ENCODE assay signal across 11 cellular contexts in the genomic region with DNA sequence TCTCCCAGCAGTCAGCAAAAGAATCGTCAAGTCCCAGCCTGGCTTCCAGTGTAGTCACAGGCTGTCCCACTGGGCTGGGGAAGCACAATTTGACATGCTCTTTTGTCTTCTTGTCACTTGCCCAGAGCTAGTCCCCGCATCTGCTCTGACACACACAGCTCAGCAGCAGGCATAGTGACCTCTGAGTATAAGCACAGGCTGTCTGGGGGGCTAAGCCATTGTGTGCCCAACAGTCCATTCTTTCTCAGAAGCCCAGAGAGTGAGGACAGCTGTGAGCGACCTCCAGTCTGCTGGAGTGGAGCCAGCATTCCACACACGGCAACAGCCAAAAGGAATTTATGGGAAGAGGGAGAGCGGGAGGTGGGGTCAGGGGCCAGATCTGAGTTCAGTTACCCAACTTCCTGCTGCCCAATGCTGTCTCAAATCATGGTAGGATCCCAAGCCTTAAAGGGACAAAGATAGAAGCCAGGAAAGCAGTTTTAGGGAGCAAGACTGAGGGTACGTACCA. TPM values are rescaled to one million over a fixed set of nuclear protein-coding genes. Genes with fewer than 3 reads are reported as not detected.
DNase-seq lines count a peak whose midpoint lies in the region; ATAC-seq and TF ChIP-seq lines count a peak whose summit lies in the region.
"Had no signal": no experiment of that assay in that cellular context is flagged by ENCODE, and none has a peak within 500 bp of the region (broad histone marks: within the 10 kb centered on the region; RNA-seq: fewer than 3 reads in every experiment).

No MANE protein-coding gene starts in this region.

- H3K36me3 ChIP-seq in HEK293 (ENCODE audit: control insufficient read depth in 2 of 2, insufficient read depth in 1 of 2, low read length in 2 of 2) (no peaks in the 10 kb centered on the region), adipocyte (ENCODE audit: control insufficient read depth, insufficient read depth, low read length, severe bottlenecking) (no peaks in the 10 kb centered on the region)
- H3K36me3 ChIP-seq: upper lobe of left lung had no signal

- H3K4me1 ChIP-seq in HEK293 (ENCODE audit: control insufficient read depth, insufficient read depth, low read length) (peaks cover 5% of the 10 kb centered on the region), adipocyte (ENCODE audit: control insufficient read depth, insufficient read depth, low read length) (peaks cover 17% of the 10 kb centered on the region)

- H3K27ac ChIP-seq in HEK293 (ENCODE audit: extremely low read depth, low read depth, low read length) = no peak overlapping the region; the same call in 1 of the 2 replicates
- H3K27ac ChIP-seq: upper lobe of left lung had no signal

- no peaks in the 10 kb centered on the region for H3K27me3 ChIP-seq in adipocyte (replicated peaks; ENCODE audit: control insufficient read depth, insufficient read depth, low read length)
- H3K27me3 ChIP-seq: upper lobe of left lung had no signal

- POLR2A ChIA-PET in HEK293 (lab: Yijun Ruan, JAX) = interaction anchor here (1.5 to 1.9 kb wide), 2 partner anchors 9 to 60 kb away, joined by 3 to 6 read pairs; a partner anchor contains a TSS

- H3K9ac ChIP-seq in adipocyte (ENCODE audit: low read length) = no peak overlapping the region

- peak; percentile 41 for ATAC-seq in sciatic nerve
- no peak for ATAC-seq in GM18511 (IDR thresholded peaks at IDR 0.05; ENCODE audit: unreplicated experiment)

- TF ChIP-seq CTCF in HEK293 (tag by site-specific recombination; IDR thresholded peaks at IDR 0.05) = no peak

- CTCF ChIA-PET in HEK293 (lab: Yijun Ruan, JAX) = interaction anchor here (0.6 kb wide), 1 partner anchor 97 kb away, joined by 3 read pairs; no protein-coding TSS in a partner anchor

- H3K4me3 ChIP-seq in HEK293 (ENCODE audit: low read depth, low read length) = no peak overlapping the region
- H3K4me3 ChIP-seq in adipocyte (ENCODE audit: low read length) = no peak overlapping the region
- H3K4me3 ChIP-seq: upper lobe of left lung had no signal

- DNase-seq in adipocyte (ENCODE audit: low read depth) = peak; percentile 57
- DNase-seq in hepatic stellate cell (ENCODE audit: low spot score) = peak; percentile 80
- no peak for DNase-seq in sciatic nerve (ENCODE audit: low spot score)
- DNase-seq in medulla oblongata (ENCODE audit: extremely low spot score) = no peak
- DNase-seq in effector CD4-positive, alpha-beta T cell = no peak
- DNase-seq in stimulated activated CD4-positive, alpha-beta T cell treated with anti-CD3 and anti-CD28 coated beads, Interleukin-12 subunit alpha, Interleukin-12 subunit beta, amount 100 ng/mL, for 4 hours = no peak
- DNase-seq: activated gamma-delta T cell treated with Interleukin-2 at 50 U/mL for 16 hours, KG1, upper lobe of left lung had no signal

- no peaks in the 10 kb centered on the region for H3K9me3 ChIP-seq in HEK293 (ENCODE audit: control insufficient read depth, insufficient read depth, low read depth, low read length)
- H3K9me3 ChIP-seq in adipocyte (ENCODE audit: control insufficient read depth, low read length) = no peaks in the 10 kb centered on the region
- H3K9me3 ChIP-seq: upper lobe of left lung had no signal

- intact Hi-C loops in sciatic nerve (cut with DNase I) = no loop called here

TF ChIP-seq in HEK293, 187 proteins besides CTCF, POLR2A, EP300 and RAD21:
- TF ChIP-seq, protein P1, sequence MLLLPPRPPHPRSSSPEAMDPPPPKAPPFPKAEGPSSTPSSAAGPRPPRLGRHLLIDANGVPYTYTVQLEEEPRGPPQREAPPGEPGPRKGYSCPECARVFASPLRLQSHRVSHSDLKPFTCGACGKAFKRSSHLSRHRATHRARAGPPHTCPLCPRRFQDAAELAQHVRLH (tag by site-specific recombination; IDR thresholded peaks at IDR 0.05) = no peak
- peak; percentile 29; the same call in 1 of the 2 replicates for TF ChIP-seq ZIC2 (tag by site-specific recombination; IDR thresholded peaks at IDR 0.05)
- TF ChIP-seq GLIS1 (tag by site-specific recombination; IDR thresholded peaks at IDR 0.05) = peak; percentile 63

RNA-seq across cellular contexts. Expression of a gene that starts 59.8 kb away (rescaled TPM):
- total RNA-seq in sciatic nerve = 210 TPM

Comparison
In these comparisons a context has a peak if more than half of its experiments do, and no peak if none do; other contexts are left out.
1. DNase-seq: peak in adipocyte (single experiment) and hepatic stellate cell (single experiment); none in sciatic nerve (single experiment), medulla oblongata (single experiment), effector CD4-positive, alpha-beta T cell (single experiment) and stimulated activated CD4-positive, alpha-beta T cell treated with anti-CD3 and anti-CD28 coated beads, Interleukin-12 subunit alpha, Interleukin-12 subunit beta, amount 100 ng/mL, for 4 hours (single experiment).